ENCODE assay signal across 14 cellular contexts in the genomic region with DNA sequence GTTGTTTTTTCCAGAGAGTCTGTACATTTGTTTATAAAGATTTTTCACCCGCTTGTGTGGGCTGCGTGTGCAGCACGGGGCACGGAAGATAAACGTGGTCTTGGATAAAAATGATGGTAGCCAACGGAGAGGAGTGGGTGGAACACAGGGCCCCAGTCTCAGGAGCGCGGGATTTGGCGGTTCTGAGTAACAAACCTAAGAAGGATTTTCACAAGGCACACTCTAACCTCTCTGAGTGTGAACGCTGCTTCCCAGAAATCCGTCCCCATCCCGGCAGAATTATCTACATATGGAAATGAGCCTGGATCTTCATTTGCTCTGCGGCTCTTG. TPM values are rescaled to one million over a fixed set of nuclear protein-coding genes. Genes with fewer than 3 reads are reported as not detected.
A peak's percentile ranks its signal among the peaks of the same experiment; 100 is the strongest.
DNase-seq lines count a peak whose midpoint lies in the region; ATAC-seq and TF ChIP-seq lines count a peak whose summit lies in the region.
"Had no signal": no experiment of that assay in that cellular context is flagged by ENCODE, and none has a peak within 500 bp of the region (broad histone marks: within the 10 kb centered on the region; RNA-seq: fewer than 3 reads in every experiment).

No MANE protein-coding gene starts in this region.

- peak overlapping the region; percentile 70 for H3K4me3 Mint-ChIP-seq in WTC11
- H3K4me3 Mint-ChIP-seq in CD8-positive, alpha-beta memory T cell, result peak overlapping the region in 2 of 7 donors; percentile 20 to 44

- TF ChIP-seq CTCF in WTC11 (IDR thresholded peaks at IDR 0.05), result no peak

- ATAC-seq in WTC11, result no peak

- H3K27me3 Mint-ChIP-seq in WTC11 (ENCODE audit: low read depth), result peaks cover 16% of the 10 kb centered on the region
- H3K27me3 Mint-ChIP-seq in CD8-positive, alpha-beta memory T cell, result peaks cover 19 to 34% of the 10 kb centered on the region in 2 donors

- H3K36me3 ChIP-seq in HUES48 (ENCODE audit: control insufficient read depth, insufficient read depth, low read length), result no peaks in the 10 kb centered on the region
- H3K36me3 ChIP-seq in CD8-positive, alpha-beta memory T cell (ENCODE audit: insufficient read depth, low read length), result no peaks in the 10 kb centered on the region
- H3K36me3 ChIP-seq: prostate gland, thoracic aorta had no signal

- no peaks in the 10 kb centered on the region for H3K9me3 Mint-ChIP-seq in WTC11
- H3K9me3 Mint-ChIP-seq in CD8-positive, alpha-beta memory T cell, result peaks cover 0 to 1% (median 0%) of the 10 kb centered on the region in 5 donors
- H3K9me3 Mint-ChIP-seq: activated naive CD4-positive, alpha-beta T cell treated with anti-CD3 and anti-CD28 coated beads, Interleukin-2, amount 10 ng/mL, durations not matched to agents 7 days and 5 days; immature natural killer cell; T-cell had no signal

- H3K9ac ChIP-seq in HUES48 (ENCODE audit: low read depth, low read length), result no peak overlapping the region

- CTCF ChIA-PET in WTC11 (lab: Charles Lee), result interaction anchor here (0.6 to 2.6 kb wide), 48 partner anchors 8 to 367 kb away, joined by 3 to 47 read pairs (median 6); a partner anchor contains a TSS
- CTCF ChIA-PET in CD8-positive, alpha-beta memory T cell (lab: Charles Lee), result interaction anchor here (0.6 to 3.9 kb wide), 19 partner anchors 9 to 546 kb away, joined by 3 to 26 read pairs (median 4); a partner anchor contains a TSS

- peak overlapping the region; percentile 54 for H3K4me3 ChIP-seq in HUES48 (ENCODE audit: low read depth, low read length)
- peak overlapping the region; percentile 15; the same call in 1 of the 2 replicates for H3K4me3 ChIP-seq in iPS-18c (ENCODE audit: insufficient read depth, low read depth, low read length)
- H3K4me3 ChIP-seq in CD8-positive, alpha-beta memory T cell (ENCODE audit: low read length), result no peak overlapping the region
- H3K4me3 ChIP-seq: prostate gland had no signal

- peaks cover 8% of the 10 kb centered on the region for H3K4me1 Mint-ChIP-seq in WTC11
- peaks cover 8 to 21% (median 20%) of the 10 kb centered on the region in 3 donors for H3K4me1 Mint-ChIP-seq in CD8-positive, alpha-beta memory T cell

- peaks cover 8% of the 10 kb centered on the region; the same call in 1 of the 2 replicates for H3K4me1 ChIP-seq in HUES48 (ENCODE audit: control insufficient read depth, insufficient read depth, low read length)
- H3K4me1 ChIP-seq in CD8-positive, alpha-beta memory T cell (ENCODE audit: insufficient read depth, low read length), result peaks cover 12% of the 10 kb centered on the region
- H3K4me1 ChIP-seq: prostate gland had no signal

- H3K27ac Mint-ChIP-seq in WTC11, result no peak overlapping the region
- no peak overlapping the region for H3K27ac Mint-ChIP-seq in CD8-positive, alpha-beta memory T cell
- H3K27ac Mint-ChIP-seq: activated naive CD4-positive, alpha-beta T cell treated with anti-CD3 and anti-CD28 coated beads, Interleukin-2, amount 10 ng/mL, durations not matched to agents 7 days and 5 days had no signal

- H3K9me3 ChIP-seq in HUES48 (ENCODE audit: control insufficient read depth, insufficient read depth, low read length) (no peaks in the 10 kb centered on the region), iPS-18c (ENCODE audit: control insufficient read depth, insufficient read depth, low read length) (no peaks in the 10 kb centered on the region)
- H3K9me3 ChIP-seq in CD8-positive, alpha-beta memory T cell (ENCODE audit: low read length), result no peaks in the 10 kb centered on the region
- H3K9me3 ChIP-seq: prostate gland, thoracic aorta had no signal

- DNase-seq in WTC11 (ENCODE audit: low spot score) (no peak), HCEC 1CT (no peak), pons (ENCODE audit: low spot score) (no peak)
- DNase-seq in CD8-positive, alpha-beta memory T cell, result no peak
- DNase-seq: NCI-H1105 treated with DMSO at 0.1 percent for 48 hours, NCI-H446 treated with DMSO at 0.1 percent for 48 hours had no signal

- peaks cover 18% of the 10 kb centered on the region for H3K27me3 ChIP-seq in HUES48 (ENCODE audit: control insufficient read depth, insufficient read depth, low read length)
- H3K27me3 ChIP-seq in CD8-positive, alpha-beta memory T cell (ENCODE audit: insufficient read depth, low read length, poor library complexity, severe bottlenecking), result peaks cover 8% of the 10 kb centered on the region

- POLR2A ChIA-PET in WTC11 (lab: Charles Lee), result interaction anchor here (1.2 kb wide), 1 partner anchor 20 kb away, joined by 4 read pairs; no protein-coding TSS in a partner anchor
- POLR2A ChIA-PET in CD8-positive, alpha-beta memory T cell (lab: Charles Lee), result interaction anchor here (0.6 kb wide), 1 partner anchor 497 kb away, joined by 3 read pairs; no protein-coding TSS in a partner anchor

- H3K36me3 Mint-ChIP-seq in WTC11, result no peaks in the 10 kb centered on the region
- no peaks in the 10 kb centered on the region for H3K36me3 Mint-ChIP-seq in CD8-positive, alpha-beta memory T cell
- H3K36me3 Mint-ChIP-seq: activated naive CD4-positive, alpha-beta T cell treated with anti-CD3 and anti-CD28 coated beads, Interleukin-2, amount 10 ng/mL, durations not matched to agents 7 days and 5 days; immature natural killer cell; T-cell had no signal

- H3K27ac ChIP-seq in HUES48 (ENCODE audit: low read depth, low read length) (no peak overlapping the region), temporal lobe (ENCODE audit: low read depth, low read length) (peak overlapping the region; percentile 59)
- no peak overlapping the region for H3K27ac ChIP-seq in CD8-positive, alpha-beta memory T cell (ENCODE audit: low read depth, low read length)
- H3K27ac ChIP-seq: prostate gland had no signal

TF ChIP-seq in WTC11, 78 proteins besides CTCF, POLR2A, EP300 and RAD21 (continues in another document):
- TF ChIP-seq ESRRA (CRISPR knock-in tag; IDR thresholded peaks at IDR 0.05; ENCODE audit: borderline replicate concordance) (no peak), NR2C2 (CRISPR knock-in tag; IDR thresholded peaks at IDR 0.05) (no peak), FOXK1 (CRISPR knock-in tag; IDR thresholded peaks at IDR 0.05) (no peak), ZNF416 (CRISPR knock-in tag; IDR thresholded peaks at IDR 0.05) (no peak), JUN (CRISPR knock-in tag; IDR thresholded peaks at IDR 0.05) (no peak), TEAD4 (CRISPR knock-in tag; IDR thresholded peaks at IDR 0.05) (no peak)
- TF ChIP-seq, protein P1, sequence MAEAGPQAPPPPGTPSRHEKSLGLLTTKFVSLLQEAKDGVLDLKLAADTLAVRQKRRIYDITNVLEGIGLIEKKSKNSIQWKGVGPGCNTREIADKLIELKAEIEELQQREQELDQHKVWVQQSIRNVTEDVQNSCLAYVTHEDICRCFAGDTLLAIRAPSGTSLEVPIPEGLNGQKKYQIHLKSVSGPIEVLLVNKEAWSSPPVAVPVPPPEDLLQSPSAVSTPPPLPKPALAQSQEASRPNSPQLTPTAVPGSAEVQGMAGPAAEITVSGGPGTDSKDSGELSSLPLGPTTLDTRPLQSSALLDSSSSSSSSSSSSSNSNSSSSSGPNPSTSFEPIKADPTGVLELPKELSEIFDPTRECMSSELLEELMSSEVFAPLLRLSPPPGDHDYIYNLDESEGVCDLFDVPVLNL (CRISPR knock-in tag; IDR thresholded peaks at IDR 0.05; ENCODE audit: borderline replicate concordance, low read depth), result no peak
- TF ChIP-seq, protein P2, sequence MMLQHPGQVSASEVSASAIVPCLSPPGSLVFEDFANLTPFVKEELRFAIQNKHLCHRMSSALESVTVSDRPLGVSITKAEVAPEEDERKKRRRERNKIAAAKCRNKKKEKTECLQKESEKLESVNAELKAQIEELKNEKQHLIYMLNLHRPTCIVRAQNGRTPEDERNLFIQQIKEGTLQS (CRISPR knock-in tag; conservative IDR thresholded peaks at IDR 0.05), result no peak
- TF ChIP-seq, protein P3, sequence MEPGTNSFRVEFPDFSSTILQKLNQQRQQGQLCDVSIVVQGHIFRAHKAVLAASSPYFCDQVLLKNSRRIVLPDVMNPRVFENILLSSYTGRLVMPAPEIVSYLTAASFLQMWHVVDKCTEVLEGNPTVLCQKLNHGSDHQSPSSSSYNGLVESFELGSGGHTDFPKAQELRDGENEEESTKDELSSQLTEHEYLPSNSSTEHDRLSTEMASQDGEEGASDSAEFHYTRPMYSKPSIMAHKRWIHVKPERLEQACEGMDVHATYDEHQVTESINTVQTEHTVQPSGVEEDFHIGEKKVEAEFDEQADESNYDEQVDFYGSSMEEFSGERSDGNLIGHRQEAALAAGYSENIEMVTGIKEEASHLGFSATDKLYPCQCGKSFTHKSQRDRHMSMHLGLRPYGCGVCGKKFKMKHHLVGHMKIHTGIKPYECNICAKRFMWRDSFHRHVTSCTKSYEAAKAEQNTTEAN (CRISPR knock-in tag; IDR thresholded peaks at IDR 0.05), result no peak
- TF ChIP-seq, protein P4, sequence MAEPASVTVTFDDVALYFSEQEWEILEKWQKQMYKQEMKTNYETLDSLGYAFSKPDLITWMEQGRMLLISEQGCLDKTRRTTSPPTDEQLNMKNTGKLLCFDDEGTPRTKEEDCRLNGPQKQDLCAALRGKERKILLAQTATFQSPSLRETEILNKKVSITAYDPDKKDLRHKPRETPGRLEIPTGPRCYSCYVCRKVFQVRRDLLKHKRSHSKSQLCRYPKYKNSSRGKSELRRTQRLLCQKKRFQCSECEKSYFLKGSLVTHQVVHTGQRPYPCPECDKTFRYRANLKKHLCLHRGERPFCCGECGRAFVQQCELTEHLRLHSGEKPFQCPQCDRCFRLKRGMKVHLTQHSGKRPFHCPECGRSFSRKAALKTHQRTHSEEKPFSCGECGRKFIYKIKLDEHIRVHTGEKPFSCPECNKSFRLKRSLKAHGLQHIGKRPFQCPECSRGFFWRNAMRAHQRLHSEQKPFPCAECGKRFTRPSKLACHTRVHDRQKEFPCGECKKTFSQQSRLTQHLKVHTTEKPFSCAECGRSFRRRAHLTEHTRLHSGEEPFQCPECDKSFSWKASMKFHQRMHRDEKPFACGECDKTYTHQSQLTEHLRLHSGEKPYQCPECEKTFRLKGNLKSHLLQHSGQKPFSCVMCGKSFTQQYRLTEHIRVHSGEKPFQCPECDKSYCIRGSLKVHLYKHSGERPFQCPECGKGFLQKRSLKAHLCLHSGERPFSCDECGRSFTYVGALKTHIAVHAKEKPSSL (CRISPR knock-in tag; conservative IDR thresholded peaks at IDR 0.05), result no peak

RNA-seq across cellular contexts. Expression of a gene that starts 3.6 kb away (rescaled TPM):
- total RNA-seq in WTC11 (2021) (0.05 TPM in 1 of 3 replicates, not detected in the others), temporal lobe (0.25 TPM)
- not detected for total RNA-seq in CD8-positive, alpha-beta memory T cell
- not detected for polyA plus RNA-seq in CD8-positive, alpha-beta memory T cell
- total RNA-seq: thoracic aorta had no signal
- polyA plus RNA-seq: immature natural killer cell had no signal

RNA-seq across cellular contexts. Expression of a gene that starts 47.2 kb away (rescaled TPM):
- total RNA-seq in WTC11 (2021) (0.68 to 1.4 TPM (median 1.2 TPM) in 3 replicates), temporal lobe (not detected)
- total RNA-seq in CD8-positive, alpha-beta memory T cell, result under 1 TPM; 0.61 to 0.78 TPM
- polyA plus RNA-seq in CD8-positive, alpha-beta memory T cell, result 2.4 TPM
